16 cellular contexts compared by ENCODE assay signal in the genomic region with DNA sequence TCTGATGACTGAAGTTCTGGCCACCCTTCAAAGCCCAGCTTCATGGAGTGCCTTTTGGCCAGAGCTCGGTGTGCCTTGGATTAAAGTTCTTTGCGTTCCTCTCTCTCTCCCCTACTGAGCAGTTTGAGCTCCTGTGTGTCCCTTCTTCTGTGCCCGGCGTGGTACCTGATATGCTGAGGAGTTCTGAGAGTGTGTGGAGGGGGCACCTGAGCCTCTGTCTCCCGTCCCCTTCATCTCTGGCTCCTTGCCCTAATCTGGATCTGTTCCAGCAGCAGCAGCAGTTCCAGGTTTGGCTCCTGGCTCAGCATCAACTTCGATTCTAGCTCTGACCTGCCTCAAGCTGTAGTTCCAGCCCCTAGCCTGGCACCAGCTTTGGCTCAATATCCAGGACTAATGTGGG. TPM values are rescaled to one million over a fixed set of nuclear protein-coding genes. Genes with fewer than 3 reads are reported as not detected.
DNase-seq lines count a peak whose midpoint lies in the region; ATAC-seq, FAIRE-seq and TF ChIP-seq lines count a peak whose summit lies in the region.
"Had no signal": no experiment of that assay in that cellular context is flagged by ENCODE, and none has a peak within 500 bp of the region (broad histone marks: within the 10 kb centered on the region; RNA-seq: fewer than 3 reads in every experiment).

No MANE protein-coding gene starts in this region.

- no peaks in the 10 kb centered on the region for H3K36me3 ChIP-seq in heart left ventricle
- H3K36me3 ChIP-seq in small intestine (ENCODE audit: control insufficient read depth in 2 of 2, insufficient read depth in 2 of 2, low read length in 2 of 2), result no peaks in the 10 kb centered on the region
- H3K36me3 ChIP-seq in psoas muscle (ENCODE audit: insufficient read depth in 1 of 2, low read depth in 1 of 2), result no peaks in the 10 kb centered on the region
- no peaks in the 10 kb centered on the region for H3K36me3 ChIP-seq in trophoblast cell (ENCODE audit: control insufficient read depth in 1 of 2, insufficient read depth in 2 of 2, low read length in 2 of 2)
- H3K36me3 ChIP-seq: transverse colon had no signal

- no peak overlapping the region for H3K18ac ChIP-seq in trophoblast cell (ENCODE audit: low read length)

- WGBS in heart left ventricle, 4 donors, result 41 to 51% (median 43%) methylated on average over 6 of the region's 6 CpGs
- WGBS in small intestine, 3 donors, result 28 to 58% (median 46%) methylated on average over 5 to 6 of the region's 6 CpGs
- WGBS in psoas muscle, 3 donors, result 34 to 55% (median 48%) methylated on average over 6 of the region's 6 CpGs
- no CpG with 5 or more reads among the region's 6 CpGs for WGBS in trophoblast cell (ENCODE audit: extremely low coverage, insufficient coverage, insufficient read length)

- no peak overlapping the region for H4K12ac ChIP-seq in trophoblast cell (ENCODE audit: low read depth, low read length)

- H3K9ac ChIP-seq in trophoblast cell (ENCODE audit: low read length), result no peak overlapping the region

- FAIRE-seq in small intestine (lab: Jason Lieb, UNC), result no peak

- TF ChIP-seq EP300 in Ishikawa (IDR thresholded peaks at IDR 0.05; ENCODE audit: borderline replicate concordance), result no peak

- H3K9me3 ChIP-seq in heart left ventricle (no peaks in the 10 kb centered on the region), small intestine (ENCODE audit: control insufficient read depth, low read depth) (no peaks in the 10 kb centered on the region), psoas muscle (no peaks in the 10 kb centered on the region), trophoblast cell (ENCODE audit: insufficient read depth, low read depth, low read length) (no peaks in the 10 kb centered on the region)
- H3K9me3 ChIP-seq: transverse colon had no signal

- no peaks in the 10 kb centered on the region for H3K9me3 Mint-ChIP-seq in immature natural killer cell
- H3K9me3 Mint-ChIP-seq: central memory CD8-positive, alpha-beta T cell; T-helper 1 cell treated with Interleukin-12 subunit alpha and Interleukin-12 subunit beta and Interleukin-4 antibody, amounts not matched to agents 30 μg/mL and 1 μg/mL, for 36 hours had no signal

- H3K27ac Mint-ChIP-seq in immature natural killer cell, result no peak overlapping the region
- H3K27ac Mint-ChIP-seq: activated naive CD8-positive, alpha-beta T cell; T-helper 1 cell treated with Interleukin-12 subunit alpha and Interleukin-12 subunit beta and Interleukin-4 antibody, amounts not matched to agents 30 μg/mL and 1 μg/mL, for 36 hours had no signal

- H2BK12ac ChIP-seq in trophoblast cell (ENCODE audit: low read length), result no peak overlapping the region

- H3K4me3 Mint-ChIP-seq in immature natural killer cell, result no peak overlapping the region
- H3K4me3 Mint-ChIP-seq: activated naive CD8-positive, alpha-beta T cell; central memory CD8-positive, alpha-beta T cell; T-helper 1 cell treated with Interleukin-12 subunit alpha and Interleukin-12 subunit beta and Interleukin-4 antibody, amounts not matched to agents 30 μg/mL and 1 μg/mL, for 36 hours had no signal

- no peaks in the 10 kb centered on the region for H3K4me1 Mint-ChIP-seq in immature natural killer cell
- H3K4me1 Mint-ChIP-seq: central memory CD8-positive, alpha-beta T cell had no signal

- no peak overlapping the region for H2BK5ac ChIP-seq in trophoblast cell (ENCODE audit: low read depth, low read length, poor library complexity)

- H3K4me1 ChIP-seq in heart left ventricle (peaks cover 0 to 25% (median 1%) of the 10 kb centered on the region in 12 donors), small intestine (ENCODE audit: control insufficient read depth in 2 of 2, insufficient read depth in 1 of 2, low read depth in 1 of 2, low read length in 1 of 2) (peaks cover 0 to 17% of the 10 kb centered on the region in 2 donors), psoas muscle (no peaks in the 10 kb centered on the region), trophoblast cell (ENCODE audit: control insufficient read depth in 1 of 2, insufficient read depth in 2 of 2, low read length in 2 of 2) (no peaks in the 10 kb centered on the region)

- peaks cover 0 to 4% (median 0%) of the 10 kb centered on the region in 3 donors for H3K36me3 Mint-ChIP-seq in immature natural killer cell
- H3K36me3 Mint-ChIP-seq: activated naive CD8-positive, alpha-beta T cell had no signal

- H3K14ac ChIP-seq in trophoblast cell (ENCODE audit: low read length), result no peak overlapping the region

- H3K27me3 ChIP-seq in heart left ventricle, result peaks cover 0 to 15% (median 4%) of the 10 kb centered on the region in 9 donors
- H3K27me3 ChIP-seq in small intestine (ENCODE audit: control insufficient read depth in 2 of 2, insufficient read depth in 2 of 2, low read length in 2 of 2), result no peaks in the 10 kb centered on the region
- H3K27me3 ChIP-seq in psoas muscle (ENCODE audit: insufficient read depth in 3 of 3, low read length in 2 of 3), result peaks cover 0 to 12% (median 3%) of the 10 kb centered on the region in 3 donors
- H3K27me3 ChIP-seq in trophoblast cell (ENCODE audit: insufficient read depth, low read length), result peaks cover 7% of the 10 kb centered on the region

- no peak overlapping the region for H3K4me2 ChIP-seq in trophoblast cell (ENCODE audit: low read length)

- H3K27me3 Mint-ChIP-seq in immature natural killer cell (ENCODE audit: low read depth in 3 of 3), result peaks cover 3 to 5% (median 4%) of the 10 kb centered on the region in 3 donors
- H3K27me3 Mint-ChIP-seq: activated naive CD8-positive, alpha-beta T cell; central memory CD8-positive, alpha-beta T cell had no signal

- H3K4me3 ChIP-seq in heart left ventricle (no peak overlapping the region), small intestine (ENCODE audit: low read depth in 1 of 2, low read length in 2 of 2) (no peak overlapping the region), psoas muscle (no peak overlapping the region), trophoblast cell (ENCODE audit: low read depth, low read length) (no peak overlapping the region)
- H3K4me3 ChIP-seq: transverse colon had no signal

- H3K23ac ChIP-seq in trophoblast cell (ENCODE audit: low read length), result no peak overlapping the region

- TF ChIP-seq CTCF in heart left ventricle (IDR thresholded peaks at IDR 0.05), result no peak
- no peak for TF ChIP-seq CTCF in psoas muscle (IDR thresholded peaks at IDR 0.05)

- TF ChIP-seq RAD21 in Ishikawa (IDR thresholded peaks at IDR 0.05; ENCODE audit: low read depth), result no peak

- no peak overlapping the region for H4K8ac ChIP-seq in trophoblast cell (ENCODE audit: low read depth, low read length)

- peak; percentile 68 for DNase-seq in NCI-H446 treated with DMSO at 0.1 percent for 48 hours (lab: John Stamatoyannopoulos, UW)
- DNase-seq in heart left ventricle, result no peak
- peak; percentile 30 for DNase-seq in small intestine
- DNase-seq in psoas muscle, result no peak
- no peak for DNase-seq in immature natural killer cell
- no peak for DNase-seq in trophoblast cell
- DNase-seq: activated CD4-positive, alpha-beta T cell treated with anti-CD3 and anti-CD28 coated beads for 48 hours; activated T-cell treated with anti-CD3 and anti-CD28 coated beads for 4 hours; stimulated activated CD4-positive, alpha-beta T cell treated with anti-CD3 and anti-CD28 coated beads, Interleukin-1b, Interleukin-23, amount 100 ng/mL, for 48 hours; transverse colon had no signal

- no peak for TF ChIP-seq POLR2A in heart left ventricle (IDR thresholded peaks at IDR 0.05)

- intact Hi-C loops in heart left ventricle (cut with DNase I), result no loop called here
- intact Hi-C loops in psoas muscle (cut with DNase I), result loop anchor here in 1 of 2 donors (5.0 kb wide), 1 partner anchor 40 kb away; no protein-coding TSS in a partner anchor

- H4K91ac ChIP-seq in trophoblast cell (ENCODE audit: low read depth, low read length), result no peak overlapping the region

- no peak overlapping the region for H2AFZ ChIP-seq in trophoblast cell (ENCODE audit: insufficient read depth, low read length, poor library complexity)

- H3K79me2 ChIP-seq in trophoblast cell (ENCODE audit: control insufficient read depth, insufficient read depth, low read length, poor library complexity), result no peaks in the 10 kb centered on the region

- peak in 3 of 4 donors; percentile 19 to 39 (median 34) for ATAC-seq in heart left ventricle
- no peak for ATAC-seq in psoas muscle
- no peak for ATAC-seq in GM21381 (IDR thresholded peaks at IDR 0.05; ENCODE audit: unreplicated experiment)

- H3K79me1 ChIP-seq in trophoblast cell (ENCODE audit: low read length), result no peaks in the 10 kb centered on the region

- no peak overlapping the region for H3K4ac ChIP-seq in trophoblast cell (ENCODE audit: low read depth, low read length)

- H2AK5ac ChIP-seq in trophoblast cell (ENCODE audit: low read length), result no peak overlapping the region

- no peak overlapping the region for H2BK120ac ChIP-seq in trophoblast cell (ENCODE audit: insufficient read depth, low read length, poor library complexity)

- H3K27ac ChIP-seq in heart left ventricle (no peak overlapping the region), small intestine (ENCODE audit: low read depth in 1 of 2, low read length in 1 of 2) (peak overlapping the region; percentile 4 to 93), psoas muscle (no peak overlapping the region), trophoblast cell (ENCODE audit: low read depth, low read length) (no peak overlapping the region)
- H3K27ac ChIP-seq: C4-2B, transverse colon had no signal

TF ChIP-seq in Ishikawa, 13 proteins besides CTCF, POLR2A, EP300 and RAD21 (continues in another document):
- TF ChIP-seq CEBPB (IDR thresholded peaks at IDR 0.05), result no peak

RNA-seq across cellular contexts. Expression of gene MYCL, which starts 25.1 kb away (rescaled TPM):
- total RNA-seq in heart left ventricle, result 1 to 10 TPM in 3 of 9 donors, under 1 TPM in 6; 0.27 to 3.0 (median 0.75) TPM
- under 1 TPM; 0.15 to 0.53 TPM for polyA plus RNA-seq in heart left ventricle
- polyA plus RNA-seq in small intestine, result 1 to 10 TPM; 3.5 to 9.0 (median 5.6) TPM
- 1 to 10 TPM in 2 of 4 donors, under 1 TPM in 2; 0.19 to 1.7 (median 0.60) TPM for total RNA-seq in psoas muscle
- polyA plus RNA-seq in psoas muscle, result under 1 TPM; 0.10 to 0.27 (median 0.12) TPM
- polyA plus RNA-seq in immature natural killer cell, result 1 to 10 TPM in 2 of 3 donors, under 1 TPM in 1; 0.83 to 4.0 (median 2.9) TPM
- polyA plus RNA-seq in trophoblast cell (2013), result 3.2 TPM in 2 replicates

RNA-seq across cellular contexts. Expression of gene MFSD2A, which starts 28.1 kb away (rescaled TPM):
- 1 to 10 TPM in 4 of 9 donors, under 1 TPM in 5; 0.23 to 4.2 (median 0.96) TPM for total RNA-seq in heart left ventricle
- 10 to 100 TPM in 1 of 2 donors, under 1 TPM in 1; 0.11 to 12.7 TPM for polyA plus RNA-seq in heart left ventricle
- 10 to 100 TPM; 17.5 to 57.5 (median 45.9) TPM for polyA plus RNA-seq in small intestine
- total RNA-seq in psoas muscle, result under 1 TPM; 0.12 to 0.58 (median 0.47) TPM
- 1 to 10 TPM in 1 of 3 donors, under 1 TPM in 2; 0.35 to 2.1 (median 0.92) TPM for polyA plus RNA-seq in psoas muscle
- 1 to 10 TPM in 1 of 3 donors, under 1 TPM in 2; 0.29 to 4.2 (median 0.38) TPM for polyA plus RNA-seq in immature natural killer cell
- 1.2 TPM in 2 replicates for polyA plus RNA-seq in trophoblast cell (2013)

RNA-seq across cellular contexts. Expression of gene TRIT1, which starts 43.5 kb away (rescaled TPM):
- 10 to 100 TPM; 15.0 to 19.0 (median 17.2) TPM for total RNA-seq in heart left ventricle
- polyA plus RNA-seq in heart left ventricle, result 10 to 100 TPM; 13.6 to 14.0 TPM
- polyA plus RNA-seq in small intestine, result 10 to 100 TPM in 1 of 3 donors, 1 to 10 TPM in 2; 4.3 to 11.7 (median 6.9) TPM
- 10 to 100 TPM in 2 of 4 donors, 1 to 10 TPM in 2; 6.4 to 13.7 (median 10.2) TPM for total RNA-seq in psoas muscle
- polyA plus RNA-seq in psoas muscle, result 10 to 100 TPM in 2 of 3 donors, 1 to 10 TPM in 1; 9.7 to 26.2 (median 13.6) TPM
- 1 to 10 TPM; 6.5 to 9.0 (median 8.5) TPM for polyA plus RNA-seq in immature natural killer cell
- polyA plus RNA-seq in trophoblast cell (2013), result 15.3 and 15.4 TPM in 2 replicates

Comparison
In these comparisons a context has a peak if more than half of its experiments do, and no peak if none do; other contexts are left out.
1. DNase-seq: peak in NCI-H446 treated with DMSO at 0.1 percent for 48 hours (single experiment) and small intestine (single experiment); none in heart left ventricle (0 of 5), psoas muscle (0 of 2), immature natural killer cell (0 of 3) and trophoblast cell (0 of 2).
2. ATAC-seq: peak in heart left ventricle (3 of 4); none in psoas muscle (0 of 4) and GM21381 (single experiment).
3. H3K27ac ChIP-seq: peak in small intestine (2 of 2); none in heart left ventricle (0 of 12), psoas muscle (single experiment) and trophoblast cell (single experiment).